Comparison of ENCODE assay signal across 1 cellular context in genomic region chr1:21311016-21311415, GRCh38.
TF ChIP-seq lines count a peak whose summit lies in the region.

No MANE protein-coding gene starts in this region.

TF ChIP-seq in HepG2, 621 proteins besides CTCF, POLR2A, EP300 and RAD21 (continued from another document and continues in another):
- TF ChIP-seq DDIT3 (CRISPR knock-in tag; IDR thresholded peaks at IDR 0.05): no peak
- no peak for TF ChIP-seq ZBED4 (CRISPR knock-in tag; IDR thresholded peaks at IDR 0.05; ENCODE audit: borderline replicate concordance)
- 0 out of 2 replicates have a peak, but pooled peaks have one; percentile 16 for TF ChIP-seq ERF (CRISPR knock-in tag; IDR thresholded peaks at IDR 0.05)
- no peak for TF ChIP-seq DPF2 (CRISPR knock-in tag; IDR thresholded peaks at IDR 0.05; ENCODE audit: borderline replicate concordance, low read depth)
- TF ChIP-seq ESRRA (CRISPR knock-in tag; IDR thresholded peaks at IDR 0.05; ENCODE audit: low read depth): no peak
- peak; percentile 36; the same call in 1 of the 2 replicates for TF ChIP-seq ARID5B (CRISPR knock-in tag; IDR thresholded peaks at IDR 0.05)
- peak; percentile 87 for TF ChIP-seq HIC2 (CRISPR knock-in tag; IDR thresholded peaks at IDR 0.05; ENCODE audit: low read depth)
- no peak for TF ChIP-seq SALL1 (CRISPR knock-in tag; IDR thresholded peaks at IDR 0.05)
- no peak for TF ChIP-seq ZNF543 (CRISPR knock-in tag; IDR thresholded peaks at IDR 0.05)
- no peak for TF ChIP-seq CENPT (CRISPR knock-in tag; IDR thresholded peaks at IDR 0.05; ENCODE audit: low read depth)
- no peak for TF ChIP-seq ZNF276 (CRISPR knock-in tag; IDR thresholded peaks at IDR 0.05; ENCODE audit: low read depth)
- TF ChIP-seq ZNF724P (CRISPR knock-in tag; IDR thresholded peaks at IDR 0.05; ENCODE audit: borderline replicate concordance): no peak
- peak; percentile 31; the same call in 1 of the 2 replicates for TF ChIP-seq GATAD2A (CRISPR knock-in tag; IDR thresholded peaks at IDR 0.05)
- peak; percentile 54; the same call in 1 of the 2 replicates for TF ChIP-seq THRA (CRISPR knock-in tag; IDR thresholded peaks at IDR 0.05; ENCODE audit: borderline replicate concordance)
- no peak for TF ChIP-seq ZBTB37 (CRISPR knock-in tag; IDR thresholded peaks at IDR 0.05)
- TF ChIP-seq ZSCAN22 (CRISPR knock-in tag; IDR thresholded peaks at IDR 0.05): no peak
- no peak for TF ChIP-seq SMAD3 (CRISPR knock-in tag; IDR thresholded peaks at IDR 0.05)
- TF ChIP-seq RARA (CRISPR knock-in tag; IDR thresholded peaks at IDR 0.05): no peak
- TF ChIP-seq EED (CRISPR knock-in tag; IDR thresholded peaks at IDR 0.05): no peak
- no peak for TF ChIP-seq ZNF670 (CRISPR knock-in tag; IDR thresholded peaks at IDR 0.05; ENCODE audit: borderline replicate concordance)
- TF ChIP-seq ZNF687 (CRISPR knock-in tag; IDR thresholded peaks at IDR 0.05): peak; percentile 31; the same call in 1 of the 2 replicates
- TF ChIP-seq ZNF207 (IDR thresholded peaks at IDR 0.05; ENCODE audit: borderline replicate concordance): no peak
- TF ChIP-seq HNF4A (CRISPR knock-in tag; IDR thresholded peaks at IDR 0.05): peak; percentile 32; the same call in 1 of the 2 replicates
- TF ChIP-seq DRAP1 (CRISPR knock-in tag; IDR thresholded peaks at IDR 0.05): no peak
- TF ChIP-seq TAF1 (CRISPR knock-in tag; IDR thresholded peaks at IDR 0.05): no peak
- TF ChIP-seq MYNN (CRISPR knock-in tag; IDR thresholded peaks at IDR 0.05; ENCODE audit: low read depth): no peak
- TF ChIP-seq RARG (CRISPR knock-in tag; IDR thresholded peaks at IDR 0.05; ENCODE audit: low read depth): no peak
- TF ChIP-seq PBX3 (CRISPR knock-in tag; IDR thresholded peaks at IDR 0.05; ENCODE audit: borderline replicate concordance): no peak
- no peak for TF ChIP-seq ZNF552 (CRISPR knock-in tag; IDR thresholded peaks at IDR 0.05; ENCODE audit: borderline replicate concordance)
- TF ChIP-seq HDAC2 (CRISPR knock-in tag; IDR thresholded peaks at IDR 0.05): 0 out of 2 replicates have a peak, but pooled peaks have one; percentile 19
- peak; percentile 67; the same call in 1 of the 2 replicates for TF ChIP-seq CEBPB (IDR thresholded peaks at IDR 0.05; ENCODE audit: borderline replicate concordance, low read depth, low read length)
- no peak for TF ChIP-seq SP4 (CRISPR knock-in tag; IDR thresholded peaks at IDR 0.05)
- TF ChIP-seq ZFAT (CRISPR knock-in tag; conservative IDR thresholded peaks at IDR 0.05): no peak
- no peak for TF ChIP-seq CSRNP2 (CRISPR knock-in tag; conservative IDR thresholded peaks at IDR 0.05; ENCODE audit: low read depth)
- TF ChIP-seq SAP130 (CRISPR knock-in tag; IDR thresholded peaks at IDR 0.05; ENCODE audit: low read depth): 0 out of 2 replicates have a peak, but pooled peaks have one; percentile 23
